In genomic region chr9:20478780-20479179, GRCh38 we compare ENCODE assay signal across 16 cellular contexts.
A peak's percentile ranks its signal among the peaks of the same experiment; 100 is the strongest.
DNase-seq lines count a peak whose midpoint lies in the region; ATAC-seq and TF ChIP-seq lines count a peak whose summit lies in the region.
"Had no signal": no experiment of that assay in that cellular context is flagged by ENCODE, and none has a peak within 500 bp of the region (broad histone marks: within the 10 kb centered on the region; RNA-seq: fewer than 3 reads in every experiment).

No MANE protein-coding gene starts in this region.

- H3K9me3 ChIP-seq in heart left ventricle, result no peaks in the 10 kb centered on the region
- no peaks in the 10 kb centered on the region for H3K9me3 ChIP-seq in Peyer's patch
- H3K9me3 ChIP-seq: adrenal gland had no signal

- WGBS in heart left ventricle, 4 donors, result 19 to 33% (median 26%) methylated on average over 2 of the region's 2 CpGs

- H3K4me1 ChIP-seq in heart left ventricle (peaks cover 0 to 55% (median 25%) of the 10 kb centered on the region in 12 donors), Peyer's patch (peaks cover 0 to 6% (median 0%) of the 10 kb centered on the region in 4 donors)

- H3K27ac ChIP-seq in heart left ventricle (no peak overlapping the region), epithelial cell of prostate (peak overlapping the region; percentile 70), Peyer's patch (no peak overlapping the region)
- H3K27ac ChIP-seq: adrenal gland had no signal

- no peak for TF ChIP-seq CTCF in heart left ventricle (IDR thresholded peaks at IDR 0.05)
- TF ChIP-seq CTCF in Peyer's patch (IDR thresholded peaks at IDR 0.05), result no peak

- intact Hi-C loops in heart left ventricle (cut with DNase I) (loop anchor here in 2 of 10 donors (5.0 to 10.0 kb wide), 2 partner anchors 114 to 144 kb away; partner anchors contain the start of gene MLLT3 (in 1 of the 2)), cardiac septum (cut with DNase I) (loop anchor here (5.0 kb wide), 1 partner anchor 144 kb away; the partner anchor contains the start of gene MLLT3)

- no peaks in the 10 kb centered on the region for H3K27me3 ChIP-seq in heart left ventricle
- no peaks in the 10 kb centered on the region for H3K27me3 ChIP-seq in Peyer's patch
- H3K27me3 ChIP-seq: adrenal gland had no signal

- H3K4me3 ChIP-seq in heart left ventricle (no peak overlapping the region), Peyer's patch (no peak overlapping the region)
- H3K4me3 ChIP-seq: adrenal gland had no signal

- DNase-seq in heart left ventricle (no peak), cardiac septum (ENCODE audit: low spot score) (no peak), M059J (ENCODE audit: low read depth) (peak; percentile 16), epithelial cell of prostate (ENCODE audit: low read depth, low spot score) (no peak), superior temporal gyrus (ENCODE audit: extremely low spot score) (peak; percentile 41), Peyer's patch (no peak), SK-N-DZ (ENCODE audit: low spot score) (no peak), germinal center (ENCODE audit: low spot score) (no peak)
- DNase-seq: adrenal gland; effector memory CD4-positive, alpha-beta T cell; KG1; kidney glomerular epithelial cell; NCI-H1092; NCI-H748 treated with DMSO at 0.1 percent for 48 hours; right cardiac atrium had no signal

- ATAC-seq in heart left ventricle, result peak in 3 of 4 donors; percentile 29 to 44 (median 31)
- ATAC-seq: Panc1, right cardiac atrium had no signal

- H3K36me3 ChIP-seq in heart left ventricle (no peaks in the 10 kb centered on the region), Peyer's patch (no peaks in the 10 kb centered on the region)
- H3K36me3 ChIP-seq: adrenal gland had no signal

- TF ChIP-seq POLR2A in heart left ventricle (IDR thresholded peaks at IDR 0.05), result no peak
- TF ChIP-seq POLR2A in Peyer's patch (IDR thresholded peaks at IDR 0.05), result no peak

Comparison
In these comparisons a context has a peak if more than half of its experiments do, and no peak if none do; other contexts are left out.
1. DNase-seq: peak in M059J (single experiment) and superior temporal gyrus (single experiment); none in heart left ventricle (0 of 5), cardiac septum (single experiment), epithelial cell of prostate (single experiment), Peyer's patch (0 of 3), SK-N-DZ (single experiment) and germinal center (single experiment).